In the genomic region with DNA sequence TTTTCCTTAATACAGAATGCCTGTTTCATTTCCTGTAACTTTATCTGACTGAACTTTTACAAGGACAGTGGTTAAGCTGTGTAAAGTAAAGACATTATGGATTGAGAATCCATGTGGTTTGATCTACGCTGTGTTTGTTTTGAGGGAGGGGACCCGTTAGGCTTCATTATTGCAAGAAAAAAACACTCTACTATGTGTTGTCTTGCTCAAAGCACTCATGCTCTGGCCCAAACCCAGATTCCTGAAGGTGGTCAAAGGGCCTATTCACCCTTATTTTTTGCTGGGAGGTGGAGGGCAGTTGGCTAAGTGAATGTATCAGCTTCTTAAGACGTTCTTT, we compare ENCODE assay signal across 18 cellular contexts.
"Had no signal": no experiment of that assay in that cellular context is flagged by ENCODE, and none has a peak within 500 bp of the region (broad histone marks: within the 10 kb centered on the region; RNA-seq: fewer than 3 reads in every experiment).

No MANE protein-coding gene starts in this region.

- ATAC-seq: activated CD8-positive, alpha-beta memory T cell treated with anti-CD3 and anti-CD28 coated beads, Interleukin-2, amount 10 ng/mL, durations not matched to agents 7 days and 5 days; lower lobe of right lung; T-cell; upper lobe of right lung had no signal

- H3K27me3 ChIP-seq: ovary, stomach, testis, upper lobe of right lung had no signal

- FAIRE-seq: endothelial cell of umbilical vein had no signal

- H3K4me3 ChIP-seq: lower lobe of right lung, ovary, stomach, testis, upper lobe of right lung had no signal

- H3K36me3 ChIP-seq: ovary had no signal

- H3K27ac ChIP-seq: lower lobe of right lung, ovary, testis had no signal

- H3K9me3 ChIP-seq: lower lobe of right lung, ovary, stomach, testis, upper lobe of right lung had no signal

- DNase-seq: activated CD4-positive, alpha-beta T cell treated with anti-CD3 and anti-CD28 coated beads for 1 hour; activated CD4-positive, alpha-beta T cell treated with anti-CD3 and anti-CD28 coated beads, Interleukin-2, amount 50 U/mL, for 4 hours; activated CD8-positive, alpha-beta memory T cell treated with anti-CD3 and anti-CD28 coated beads, Interleukin-2, amount 10 ng/mL, durations not matched to agents 7 days and 5 days; activated gamma-delta T cell; activated T-cell treated with anti-CD3 and anti-CD28 coated beads, Interleukin-2, amount 50 U/mL, for 48 hours; cortex of kidney; effector CD8-positive, alpha-beta T cell; foreskin fibroblast; glutamatergic neuron; lower lobe of right lung; ovary; stimulated activated CD4-positive, alpha-beta T cell treated with anti-CD3 and anti-CD28 coated beads, Interleukin-1b, Interleukin-23, amount 100 ng/mL, for 48 hours; stomach; T-cell; T-helper 9 cell; testis; upper lobe of right lung had no signal
